In the genomic region with DNA sequence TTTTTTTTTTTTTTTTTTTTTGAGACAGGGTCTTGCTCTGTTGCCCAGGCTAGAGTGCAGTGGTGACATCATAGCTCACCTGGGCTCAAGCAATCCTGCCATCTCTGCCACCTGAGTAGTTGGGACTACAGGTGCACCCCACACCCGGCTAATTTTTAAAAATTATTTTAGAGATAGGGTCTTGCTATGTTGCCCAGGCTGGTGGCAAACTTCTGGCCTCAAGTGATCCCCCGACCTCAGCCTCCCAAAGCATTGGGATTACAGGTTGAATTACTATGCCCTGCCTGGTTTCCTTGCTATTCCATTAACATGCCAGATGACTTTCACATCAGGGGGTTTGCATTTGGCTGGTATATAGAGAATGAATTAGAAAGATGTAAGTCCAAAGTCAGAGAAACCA, we compare ENCODE assay signal across 13 cellular contexts.
DNase-seq lines count a peak whose midpoint lies in the region; ATAC-seq and TF ChIP-seq lines count a peak whose summit lies in the region.
"Had no signal": no experiment of that assay in that cellular context is flagged by ENCODE, and none has a peak within 500 bp of the region (broad histone marks: within the 10 kb centered on the region; RNA-seq: fewer than 3 reads in every experiment).

No MANE protein-coding gene starts in this region.

- no peaks in the 10 kb centered on the region for H3K36me3 ChIP-seq in GM23338 (ENCODE audit: insufficient read depth)
- H3K36me3 ChIP-seq: HAP-1 had no signal

- POLR2A ChIA-PET in WTC11 (lab: Charles Lee) = no interaction called here
- POLR2A ChIA-PET in activated CD8-positive, alpha-beta T cell treated with anti-CD3 and anti-CD28 coated beads, Interleukin-2, amount 10 ng/mL, durations not matched to agents 7 days and 5 days (lab: Charles Lee) = no interaction called here

- no peaks in the 10 kb centered on the region for H3K27me3 ChIP-seq in GM23338 (ENCODE audit: insufficient read depth)

- H3K4me3 Mint-ChIP-seq in GM23338 (no peak overlapping the region), WTC11 (no peak overlapping the region)
- no peak overlapping the region for H3K4me3 Mint-ChIP-seq in activated CD8-positive, alpha-beta T cell treated with anti-CD3 and anti-CD28 coated beads, Interleukin-2, amount 10 ng/mL, durations not matched to agents 7 days and 5 days
- H3K4me3 Mint-ChIP-seq: CD4-positive, alpha-beta memory T cell had no signal

- H3K36me3 Mint-ChIP-seq in GM23338 (ENCODE audit: low read depth) (no peaks in the 10 kb centered on the region), WTC11 (peaks cover 6% of the 10 kb centered on the region)
- peaks cover 4% of the 10 kb centered on the region for H3K36me3 Mint-ChIP-seq in activated CD8-positive, alpha-beta T cell treated with anti-CD3 and anti-CD28 coated beads, Interleukin-2, amount 10 ng/mL, durations not matched to agents 7 days and 5 days (ENCODE audit: low read depth)

- H3K4me1 Mint-ChIP-seq in GM23338 (no peaks in the 10 kb centered on the region), WTC11 (no peaks in the 10 kb centered on the region)
- peaks cover 3% of the 10 kb centered on the region for H3K4me1 Mint-ChIP-seq in activated CD8-positive, alpha-beta T cell treated with anti-CD3 and anti-CD28 coated beads, Interleukin-2, amount 10 ng/mL, durations not matched to agents 7 days and 5 days (ENCODE audit: low read depth)

- H3K9me2 ChIP-seq in GM23338 (ENCODE audit: insufficient read depth) = no peaks in the 10 kb centered on the region

- no peaks in the 10 kb centered on the region for H3K79me2 ChIP-seq in GM23338 (replicated peaks; ENCODE audit: insufficient read depth)

- CTCF ChIA-PET in WTC11 (lab: Charles Lee) = no interaction called here
- CTCF ChIA-PET in activated CD8-positive, alpha-beta T cell treated with anti-CD3 and anti-CD28 coated beads, Interleukin-2, amount 10 ng/mL, durations not matched to agents 7 days and 5 days (lab: Charles Lee) = no interaction called here

- ATAC-seq in GM23338 (no peak), WTC11 (no peak)
- no peak for ATAC-seq in activated CD8-positive, alpha-beta T cell treated with anti-CD3 and anti-CD28 coated beads, Interleukin-2, amount 10 ng/mL, durations not matched to agents 7 days and 5 days

- H3K4me3 ChIP-seq in GM23338 = no peak overlapping the region
- H3K4me3 ChIP-seq: GM23248, HAP-1 had no signal

- DNase-seq in GM23338 (ENCODE audit: low spot score) = peak; percentile 9
- DNase-seq in WTC11 (ENCODE audit: low spot score) = no peak
- DNase-seq in cerebellum (ENCODE audit: low spot score) = peak; percentile 30
- no peak for DNase-seq in SHP77 (lab: John Stamatoyannopoulos, UW)
- DNase-seq in NCI-H226 = no peak
- DNase-seq in activated CD8-positive, alpha-beta T cell treated with anti-CD3 and anti-CD28 coated beads, Interleukin-2, amount 10 ng/mL, durations not matched to agents 7 days and 5 days = no peak
- DNase-seq: C1 segment of cervical spinal cord; Calu3; CD4-positive, alpha-beta memory T cell; DMS53; DMS79 treated with DMSO at 0.1 percent for 48 hours; GM23248 had no signal

- no peak overlapping the region for H3K27ac ChIP-seq in GM23338 (ENCODE audit: low read depth)
- H3K27ac ChIP-seq: GM23248 had no signal

- H3K27me3 Mint-ChIP-seq in GM23338 (ENCODE audit: insufficient read depth, low read depth, poor library complexity) = peaks cover 1% of the 10 kb centered on the region
- no peaks in the 10 kb centered on the region for H3K27me3 Mint-ChIP-seq in WTC11 (ENCODE audit: low read depth)
- H3K27me3 Mint-ChIP-seq in activated CD8-positive, alpha-beta T cell treated with anti-CD3 and anti-CD28 coated beads, Interleukin-2, amount 10 ng/mL, durations not matched to agents 7 days and 5 days (ENCODE audit: low read depth) = no peaks in the 10 kb centered on the region
- H3K27me3 Mint-ChIP-seq: CD4-positive, alpha-beta memory T cell had no signal

- no peak overlapping the region for H3K27ac Mint-ChIP-seq in GM23338
- no peak overlapping the region for H3K27ac Mint-ChIP-seq in WTC11
- H3K27ac Mint-ChIP-seq in activated CD8-positive, alpha-beta T cell treated with anti-CD3 and anti-CD28 coated beads, Interleukin-2, amount 10 ng/mL, durations not matched to agents 7 days and 5 days = no peak overlapping the region
- H3K27ac Mint-ChIP-seq: CD4-positive, alpha-beta memory T cell had no signal

- no peak overlapping the region for H2AFZ ChIP-seq in GM23338
- H2AFZ ChIP-seq: GM23248 had no signal

- H3F3A ChIP-seq in GM23338 (replicated peaks; ENCODE audit: low read depth) = no peaks in the 10 kb centered on the region

- no peak overlapping the region for H3K4me2 ChIP-seq in GM23338

- H3K4me1 ChIP-seq in GM23338 (ENCODE audit: insufficient read depth) = peaks cover 13% of the 10 kb centered on the region
- H3K4me1 ChIP-seq: HAP-1 had no signal

- H3K9me3 Mint-ChIP-seq in GM23338 (peaks cover 3% of the 10 kb centered on the region; the same call in 1 of the 3 replicates), WTC11 (peaks cover 11% of the 10 kb centered on the region)
- peaks cover 4% of the 10 kb centered on the region for H3K9me3 Mint-ChIP-seq in activated CD8-positive, alpha-beta T cell treated with anti-CD3 and anti-CD28 coated beads, Interleukin-2, amount 10 ng/mL, durations not matched to agents 7 days and 5 days (ENCODE audit: insufficient read depth)

- no peak for TF ChIP-seq CTCF in GM23338 (conservative IDR thresholded peaks at IDR 0.05; ENCODE audit: low read depth in 2 of 2)
- TF ChIP-seq CTCF in WTC11 (IDR thresholded peaks at IDR 0.05) = no peak

- H4K20me1 ChIP-seq in GM23338 (replicated peaks; ENCODE audit: insufficient read depth) = no peaks in the 10 kb centered on the region

TF ChIP-seq in GM23338, 12 proteins besides CTCF, POLR2A, EP300 and RAD21 (continues in another document):
- TF ChIP-seq EZH2phosphoT487 (IDR thresholded peaks at IDR 0.05; ENCODE audit: unreplicated experiment) = no peak

TF ChIP-seq in WTC11, 78 proteins besides CTCF, POLR2A, EP300 and RAD21:
- TF ChIP-seq GTF2I (CRISPR knock-in tag; conservative IDR thresholded peaks at IDR 0.05) (peak; percentile 45; the same call in 1 of the 2 replicates), ZNF121 (CRISPR knock-in tag; IDR thresholded peaks at IDR 0.05) (peak; percentile 82), CDX4 (CRISPR knock-in tag; IDR thresholded peaks at IDR 0.05; ENCODE audit: borderline replicate concordance) (no peak)
TF ChIP-seq in WTC11: peak in this region for 2.

Comparison
In these comparisons a context has a peak if more than half of its experiments do, and no peak if none do; other contexts are left out.
1. DNase-seq: peak in GM23338 (single experiment) and cerebellum (single experiment); none in WTC11 (single experiment), SHP77 (0 of 2), NCI-H226 (single experiment) and activated CD8-positive, alpha-beta T cell treated with anti-CD3 and anti-CD28 coated beads, Interleukin-2, amount 10 ng/mL, durations not matched to agents 7 days and 5 days (single experiment).